In the genomic region with DNA sequence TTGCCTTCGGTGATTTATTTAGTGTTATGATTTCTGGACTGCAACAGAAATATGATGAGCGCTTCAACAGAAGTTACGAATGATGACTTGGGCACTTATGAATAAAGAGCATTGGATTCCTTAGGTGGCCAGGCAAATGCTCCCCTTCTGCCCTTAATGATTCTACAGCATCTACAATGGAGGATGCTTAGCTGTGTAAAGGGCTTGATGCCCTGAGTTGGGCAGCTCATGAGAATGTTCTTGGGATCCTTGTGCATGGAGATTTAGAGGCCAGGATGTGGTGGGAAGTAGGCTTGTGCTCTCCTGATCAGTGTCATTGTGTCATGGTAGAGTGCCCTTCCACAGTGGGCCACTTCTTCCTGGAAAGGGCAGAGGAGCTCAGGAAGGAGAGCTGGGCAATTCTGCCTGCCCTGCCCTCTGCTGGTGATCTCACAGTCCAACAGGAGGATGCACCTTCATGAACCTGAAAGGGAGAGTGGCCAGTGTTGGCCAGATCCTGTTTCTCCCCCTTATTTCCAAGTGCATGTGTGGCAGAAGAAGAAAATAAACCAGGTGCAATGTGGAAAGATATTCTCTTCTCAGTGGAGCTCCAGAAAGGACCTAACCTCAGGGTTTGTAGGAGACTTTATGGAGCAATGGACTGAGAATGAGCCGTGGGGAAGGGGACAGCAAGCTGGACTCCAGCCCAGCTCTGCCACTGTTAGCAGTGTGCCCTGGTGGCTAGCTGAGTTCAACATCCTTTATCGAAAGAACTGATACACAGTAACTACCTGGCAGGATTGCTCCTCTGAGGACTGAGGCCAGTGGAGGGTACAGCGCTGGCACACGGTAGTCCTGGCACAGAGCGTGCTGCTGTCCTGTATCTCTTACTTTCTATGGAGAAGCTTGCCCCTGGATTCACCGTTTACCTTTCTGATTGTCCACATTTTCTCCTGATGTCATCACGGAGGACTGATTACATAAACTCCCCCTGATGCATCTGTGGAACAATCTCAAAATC, we compare ENCODE assay signal across 8 cellular contexts.
DNase-seq lines count a peak whose midpoint lies in the region; ATAC-seq and TF ChIP-seq lines count a peak whose summit lies in the region.

No MANE protein-coding gene starts in this region.

- POLR2A ChIA-PET in HEK293T (lab: Yijun Ruan, JAX): interaction anchor here (1.0 kb wide), 2 partner anchors 19 to 109 kb away, joined by 3 read pairs; no protein-coding TSS in a partner anchor

- H3K27me3 ChIP-seq in kidney epithelial cell (ENCODE audit: control insufficient read depth, insufficient read depth, low read length): no peaks in the 10 kb centered on the region

- no peak for ATAC-seq in GM21381 (IDR thresholded peaks at IDR 0.05; ENCODE audit: unreplicated experiment)
- ATAC-seq in GM18498 (IDR thresholded peaks at IDR 0.05; ENCODE audit: unreplicated experiment): no peak

- no peaks in the 10 kb centered on the region for H3K36me3 ChIP-seq in kidney epithelial cell (ENCODE audit: control insufficient read depth, insufficient read depth, low read length)

- peak; percentile 84 for DNase-seq in DMS53 (lab: John Stamatoyannopoulos, UW)
- peak; percentile 66 for DNase-seq in HEK293T (ENCODE audit: extremely low spot score)
- DNase-seq in SW480 (ENCODE audit: low spot score): peak; percentile 53
- DNase-seq in kidney epithelial cell (ENCODE audit: low read depth): no peak
- no peak for DNase-seq in NCI-H345 treated with DMSO at 0.1 percent for 48 hours (lab: John Stamatoyannopoulos, UW; ENCODE audit: unreplicated experiment)
- no peak for DNase-seq in dedifferentiated amniotic fluid mesenchymal stem cell (ENCODE audit: extremely low spot score)

- TF ChIP-seq CTCF in kidney epithelial cell (IDR thresholded peaks at IDR 0.05; ENCODE audit: insufficient read depth, low read length, poor library complexity, severe bottlenecking): peak; percentile 61

- CTCF ChIA-PET in HEK293T (lab: Yijun Ruan, JAX): interaction anchor here (0.5 to 3.0 kb wide), 16 partner anchors 9 to 921 kb away, joined by 3 to 37 read pairs (median 4); no protein-coding TSS in a partner anchor

- no peak overlapping the region for H3K4me3 ChIP-seq in kidney epithelial cell (ENCODE audit: low read depth, low read length)

TF ChIP-seq in HEK293T, 16 proteins besides CTCF, POLR2A, EP300 and RAD21:
- TF ChIP-seq ARNT (IDR thresholded peaks at IDR 0.05): no peak
- no peak for TF ChIP-seq ELF4 (IDR thresholded peaks at IDR 0.05)
- TF ChIP-seq SP1 (IDR thresholded peaks at IDR 0.05): no peak
- TF ChIP-seq SUZ12 (IDR thresholded peaks at IDR 0.05): no peak

Comparison
In these comparisons a context has a peak if more than half of its experiments do, and no peak if none do; other contexts are left out.
1. DNase-seq: peak in DMS53 (single experiment), HEK293T (single experiment) and SW480 (single experiment); none in kidney epithelial cell (single experiment), NCI-H345 treated with DMSO at 0.1 percent for 48 hours (single experiment) and dedifferentiated amniotic fluid mesenchymal stem cell (single experiment).